In the genomic region with DNA sequence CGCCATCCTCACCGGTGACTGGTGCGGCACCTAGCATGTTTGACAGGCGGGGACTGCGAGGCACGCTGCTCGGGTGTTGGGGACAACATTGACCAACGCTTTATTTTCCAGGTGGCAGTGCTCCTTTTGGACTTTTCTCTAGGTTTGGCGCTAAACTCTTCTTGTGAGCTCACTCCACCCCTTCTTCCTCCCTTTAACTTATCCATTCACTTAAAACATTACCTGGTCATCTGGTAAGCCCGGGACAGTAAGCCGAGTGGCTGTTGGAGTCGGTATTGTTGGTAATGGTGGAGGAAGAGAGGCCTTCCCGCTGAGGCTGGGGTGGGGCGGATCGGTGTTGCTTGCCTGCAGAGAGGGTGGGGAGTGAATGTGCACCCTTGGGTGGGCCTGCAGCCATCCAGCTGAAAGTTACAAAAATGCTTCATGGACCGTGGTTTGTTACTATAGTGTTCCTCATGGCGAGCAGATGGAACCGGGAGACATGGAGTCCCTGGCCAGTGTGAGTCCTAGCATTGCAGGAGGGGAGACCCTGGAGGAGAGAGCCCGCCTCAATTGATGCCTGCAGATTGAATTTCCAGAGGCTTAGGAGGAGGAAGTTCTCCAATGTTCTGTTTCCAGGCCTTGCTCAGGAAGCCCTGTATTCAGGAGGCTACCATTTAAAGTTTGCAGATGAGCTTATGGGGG, we compare ENCODE assay signal across 8 cellular contexts. TPM values are rescaled to one million over a fixed set of nuclear protein-coding genes. Genes with fewer than 3 reads are reported as not detected.
DNase-seq lines count a peak whose midpoint lies in the region; ATAC-seq and TF ChIP-seq lines count a peak whose summit lies in the region.

No MANE protein-coding gene starts in this region.

- H3K4me3 Mint-ChIP-seq in nephron progenitor cell = peak overlapping the region; percentile 95

- H3K4me3 ChIP-seq in esophagus (ENCODE audit: low read depth in 1 of 2, low read length in 2 of 2) (peak overlapping the region; percentile 87 to 100), WERI-Rb-1 (ENCODE audit: low read depth, low read length) (no peak overlapping the region)

- H3K4me1 ChIP-seq in esophagus (ENCODE audit: control insufficient read depth in 2 of 2, insufficient read depth in 2 of 2, low read length in 1 of 2) = peaks cover 2 to 8% of the 10 kb centered on the region in 2 donors

- H3K9me3 ChIP-seq in esophagus (ENCODE audit: control insufficient read depth in 2 of 2, insufficient read depth in 1 of 2, low read depth in 1 of 2, low read length in 1 of 2) (no peaks in the 10 kb centered on the region), WERI-Rb-1 (ENCODE audit: severe bottlenecking) (peaks cover 4% of the 10 kb centered on the region)

- H3K9me3 Mint-ChIP-seq in nephron progenitor cell = no peaks in the 10 kb centered on the region

- peaks cover 0 to 5% of the 10 kb centered on the region in 2 donors for H3K36me3 ChIP-seq in esophagus (ENCODE audit: control insufficient read depth in 2 of 2, insufficient read depth in 2 of 2, low read length in 1 of 2)
- no peaks in the 10 kb centered on the region for H3K36me3 ChIP-seq in WERI-Rb-1

- H3K27me3 ChIP-seq in esophagus (ENCODE audit: control insufficient read depth in 1 of 2, insufficient read depth in 2 of 2, low read length in 2 of 2) = no peaks in the 10 kb centered on the region
- H3K27me3 ChIP-seq in WERI-Rb-1 (ENCODE audit: insufficient read depth, low read depth, severe bottlenecking) = no peaks in the 10 kb centered on the region

- no peaks in the 10 kb centered on the region for H3K27me3 Mint-ChIP-seq in nephron progenitor cell (ENCODE audit: low read depth, poor library complexity)

- no peak overlapping the region for H3K27ac Mint-ChIP-seq in nephron progenitor cell

- peaks cover 95% of the 10 kb centered on the region for H3K4me1 Mint-ChIP-seq in nephron progenitor cell

- DNase-seq in Right ventricle myocardium superior (peak; percentile 49), Right ventricle myocardium inferior (ENCODE audit: missing footprints) (no peak), nephron progenitor cell (no peak), WERI-Rb-1 (no peak), NCI-H345 treated with DMSO at 0.1 percent for 48 hours (lab: John Stamatoyannopoulos, UW; ENCODE audit: unreplicated experiment) (no peak)
- DNase-seq in activated CD4-positive, alpha-beta T cell treated with anti-CD3 and anti-CD28 coated beads, Interleukin-2, amount 50 U/mL, for 1 hour = peak; percentile 41

- 1 to 6% methylated on average over 19 of the region's 19 CpGs for WGBS in esophagus, 2 donors

- no peak for TF ChIP-seq CTCF in nephron progenitor cell (IDR thresholded peaks at IDR 0.05)
- no peak for TF ChIP-seq CTCF in WERI-Rb-1 (IDR thresholded peaks at IDR 0.05; ENCODE audit: low read depth, low read length)

- ATAC-seq in Right ventricle myocardium superior (ENCODE audit: poor library complexity) (no peak), Right ventricle myocardium inferior (no peak), GM21737 (IDR thresholded peaks at IDR 0.05; ENCODE audit: unreplicated experiment) (no peak)

- H3K36me3 Mint-ChIP-seq in nephron progenitor cell (ENCODE audit: low read depth) = no peaks in the 10 kb centered on the region

- H3K27ac ChIP-seq in esophagus (ENCODE audit: low read depth in 2 of 2, low read length in 1 of 2) (peak overlapping the region; percentile 99), WERI-Rb-1 (no peak overlapping the region)

- intact Hi-C loops in Right ventricle myocardium superior (cut with DNase I) (no loop called here), Right ventricle myocardium inferior (cut with DNase I) (no loop called here)

RNA-seq across cellular contexts. Expression of gene NEAT1, which starts 1.1 kb away (rescaled TPM):
- total RNA-seq in Right ventricle myocardium superior (451 TPM), Right ventricle myocardium inferior (457 TPM)
- polyA plus RNA-seq in esophagus = 1,000 to 10,000 TPM in 1 of 2 donors, 100 to 1,000 TPM in 1; 536 to 1,203 TPM

RNA-seq across cellular contexts. Expression of gene FRMD8, which starts 37.2 kb away (rescaled TPM):
- total RNA-seq in Right ventricle myocardium superior (8.6 TPM), Right ventricle myocardium inferior (8.2 TPM)
- polyA plus RNA-seq in esophagus = 10 to 100 TPM; 25.2 to 27.8 TPM

RNA-seq across cellular contexts. Expression of gene SLC25A45, which starts 41.2 kb away (rescaled TPM):
- total RNA-seq in Right ventricle myocardium superior = 5.3 TPM
- total RNA-seq in Right ventricle myocardium inferior = 5.6 TPM
- polyA plus RNA-seq in esophagus = 1 to 10 TPM; 2.4 to 6.0 TPM

Comparison
In these comparisons a context has a peak if more than half of its experiments do, and no peak if none do; other contexts are left out.
1. DNase-seq: peak in Right ventricle myocardium superior (single experiment) and activated CD4-positive, alpha-beta T cell treated with anti-CD3 and anti-CD28 coated beads, Interleukin-2, amount 50 U/mL, for 1 hour (single experiment); none in Right ventricle myocardium inferior (single experiment), nephron progenitor cell (single experiment), WERI-Rb-1 (single experiment) and NCI-H345 treated with DMSO at 0.1 percent for 48 hours (single experiment).